18 cellular contexts compared by ENCODE assay signal in the genomic region with DNA sequence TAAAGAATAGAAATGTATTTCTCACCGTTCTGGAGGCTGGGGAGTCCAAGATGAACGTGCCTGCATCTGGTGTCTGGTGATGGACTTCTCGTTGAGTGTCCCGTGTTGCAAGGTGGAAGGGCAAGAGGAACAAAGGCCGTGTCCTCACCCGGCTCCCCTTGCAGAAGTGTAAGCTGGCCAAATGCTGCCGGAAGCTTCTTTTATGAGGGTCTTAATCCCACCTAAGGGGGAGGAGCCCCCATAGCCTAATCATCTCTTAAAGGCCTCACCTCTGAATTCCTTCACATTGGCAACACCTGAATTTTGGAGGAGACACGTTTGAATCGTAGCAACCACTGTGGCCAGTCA.
A peak's percentile ranks its signal among the peaks of the same experiment; 100 is the strongest.
DNase-seq lines count a peak whose midpoint lies in the region; ATAC-seq and TF ChIP-seq lines count a peak whose summit lies in the region.
"Had no signal": no experiment of that assay in that cellular context is flagged by ENCODE, and none has a peak within 500 bp of the region (broad histone marks: within the 10 kb centered on the region; RNA-seq: fewer than 3 reads in every experiment).

No MANE protein-coding gene starts in this region.

- no peak for DNase-seq in SJSA1 (ENCODE audit: low read depth in 1 of 2, low spot score in 2 of 2)
- no peak for DNase-seq in endodermal cell
- DNase-seq in progenitor cell of endocrine pancreas (ENCODE audit: low spot score, unreplicated experiment): no peak
- DNase-seq in NCI-H128 (lab: John Stamatoyannopoulos, UW; ENCODE audit: unreplicated experiment): no peak
- DNase-seq: BE2C; CD4-positive, CD25-positive, alpha-beta regulatory T cell; CD8-positive, alpha-beta memory T cell; COR-L47; DMS 273 treated with DMSO at 0.1 percent for 48 hours; DMS53; DND-41 had no signal

- H3K4me1 Mint-ChIP-seq in endodermal cell (peaks cover 18% of the 10 kb centered on the region), progenitor cell of endocrine pancreas (ENCODE audit: low read depth) (peaks cover 20% of the 10 kb centered on the region)
- H3K4me1 Mint-ChIP-seq: CD4-positive, CD25-positive, alpha-beta regulatory T cell had no signal

- ATAC-seq in GM21381 (IDR thresholded peaks at IDR 0.05; ENCODE audit: unreplicated experiment) (no peak), GM21528 (IDR thresholded peaks at IDR 0.05; ENCODE audit: low FRiP score, unreplicated experiment) (no peak)
- ATAC-seq: GM12878, GM23338, HCT116 had no signal

- no peak overlapping the region for H3K4me3 ChIP-seq in SJSA1
- no peak overlapping the region for H3K4me3 ChIP-seq in endodermal cell (ENCODE audit: low read length)
- H3K4me3 ChIP-seq in mesodermal cell (ENCODE audit: extremely low read depth, insufficient read depth, low read length, poor library complexity, severe bottlenecking): no peak overlapping the region
- H3K4me3 ChIP-seq: GM12878, GM23338 had no signal

- no peak overlapping the region for H3K9ac ChIP-seq in endodermal cell (ENCODE audit: extremely low read depth, low read length, poor library complexity, severe bottlenecking)

- H3K4me3 Mint-ChIP-seq in endodermal cell: no peak overlapping the region
- H3K4me3 Mint-ChIP-seq in progenitor cell of endocrine pancreas (ENCODE audit: low read depth): no peak overlapping the region
- H3K4me3 Mint-ChIP-seq: CD4-positive, CD25-positive, alpha-beta regulatory T cell; CD8-positive, alpha-beta memory T cell; GM23338; HFFc6 had no signal

- H3K9me3 Mint-ChIP-seq in endodermal cell: no peaks in the 10 kb centered on the region
- no peaks in the 10 kb centered on the region for H3K9me3 Mint-ChIP-seq in progenitor cell of endocrine pancreas (ENCODE audit: low read depth)
- H3K9me3 Mint-ChIP-seq: CD8-positive, alpha-beta memory T cell; GM23338; HFFc6 had no signal

- H3K27me3 ChIP-seq in SJSA1 (replicated peaks) (no peaks in the 10 kb centered on the region), endodermal cell (ENCODE audit: control insufficient read depth, insufficient read depth, low read length, poor library complexity, severe bottlenecking) (peaks cover 13% of the 10 kb centered on the region)

- no peak for TF ChIP-seq CTCF in endodermal cell (conservative IDR thresholded peaks at IDR 0.05)
- TF ChIP-seq CTCF in progenitor cell of endocrine pancreas (IDR thresholded peaks at IDR 0.05; ENCODE audit: unreplicated experiment): no peak

- H3K9me3 ChIP-seq in SJSA1 (replicated peaks): no peaks in the 10 kb centered on the region; the same call in 1 of the 2 replicates
- no peaks in the 10 kb centered on the region for H3K9me3 ChIP-seq in endodermal cell (ENCODE audit: control insufficient read depth, low read length)
- H3K9me3 ChIP-seq in mesodermal cell (ENCODE audit: control insufficient read depth, low read length): no peaks in the 10 kb centered on the region
- H3K9me3 ChIP-seq: BE2C had no signal

- 84% methylated on average over 4 to 9 of the region's 9 CpGs for WGBS in endodermal cell (ENCODE audit: insufficient coverage in 1 of 2, insufficient read length in 1 of 2), 2 experiments
- 89 to 91% methylated on average over 9 of the region's 9 CpGs for WGBS in mesodermal cell (ENCODE audit: insufficient coverage in 2 of 2), 2 experiments

- no peak overlapping the region for H3K27ac Mint-ChIP-seq in endodermal cell
- H3K27ac Mint-ChIP-seq in progenitor cell of endocrine pancreas: peak overlapping the region; percentile 59
- H3K27ac Mint-ChIP-seq: CD4-positive, CD25-positive, alpha-beta regulatory T cell; CD8-positive, alpha-beta memory T cell; GM23338 had no signal

- H3K27me3 Mint-ChIP-seq in endodermal cell (ENCODE audit: insufficient read depth) (peaks cover 35% of the 10 kb centered on the region), progenitor cell of endocrine pancreas (peaks cover 27% of the 10 kb centered on the region)

- H3K36me3 Mint-ChIP-seq in endodermal cell (ENCODE audit: low read depth) (no peaks in the 10 kb centered on the region), progenitor cell of endocrine pancreas (ENCODE audit: insufficient read depth) (no peaks in the 10 kb centered on the region)
- H3K36me3 Mint-ChIP-seq: CD4-positive, CD25-positive, alpha-beta regulatory T cell; CD8-positive, alpha-beta memory T cell had no signal

- no peaks in the 10 kb centered on the region for H3K36me3 ChIP-seq in SJSA1
- no peaks in the 10 kb centered on the region for H3K36me3 ChIP-seq in endodermal cell (ENCODE audit: control insufficient read depth, insufficient read depth, low read length)
- no peaks in the 10 kb centered on the region for H3K36me3 ChIP-seq in mesodermal cell (ENCODE audit: control insufficient read depth, insufficient read depth, low read length)
- H3K36me3 ChIP-seq: BE2C had no signal

- H3K4me1 ChIP-seq in SJSA1 (replicated peaks) (peaks cover 52% of the 10 kb centered on the region), endodermal cell (ENCODE audit: control insufficient read depth, insufficient read depth, low read length) (peaks cover 19% of the 10 kb centered on the region), mesodermal cell (ENCODE audit: control insufficient read depth, insufficient read depth, low read length, poor library complexity, severe bottlenecking) (peaks cover 21% of the 10 kb centered on the region)
- H3K4me1 ChIP-seq: BE2C had no signal

- H3K27ac ChIP-seq in SJSA1 (peak overlapping the region; percentile 86), endodermal cell (ENCODE audit: low read depth, low read length) (peak overlapping the region; percentile 6), mesodermal cell (ENCODE audit: low read depth, low read length, severe bottlenecking) (peak overlapping the region; percentile 10)

Comparison
In these comparisons a context has a peak if more than half of its experiments do, and no peak if none do; other contexts are left out.
1. H3K27ac ChIP-seq: peak in every context shown above with its lines; median percentile 86 in SJSA1; 10 in mesodermal cell; 6 in endodermal cell.